2 cellular contexts compared by ENCODE assay signal in the genomic region with DNA sequence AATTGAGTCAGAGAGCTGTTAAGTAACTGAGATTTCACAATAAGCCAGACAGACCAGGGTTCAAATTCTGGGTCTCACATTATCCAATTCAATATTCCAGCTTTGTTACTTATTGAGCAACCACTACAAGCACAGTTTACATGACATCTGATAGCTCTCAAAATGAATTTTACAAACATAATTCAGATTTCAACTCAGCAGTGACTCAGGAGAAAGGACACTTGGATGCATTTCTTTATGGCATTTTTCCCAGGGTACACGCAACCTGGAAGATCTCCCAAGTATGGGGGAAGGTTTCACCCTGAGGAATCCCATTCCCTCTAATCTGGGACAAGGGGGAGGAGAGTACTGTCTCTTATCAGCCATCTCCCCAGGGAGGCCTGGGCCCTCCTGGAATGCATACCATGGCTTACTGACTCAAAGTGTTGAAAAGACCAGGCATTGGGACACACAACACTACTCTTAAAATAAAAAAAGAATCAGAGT.
TF ChIP-seq lines count a peak whose summit lies in the region.

No MANE protein-coding gene starts in this region.

TF ChIP-seq in A549, 52 proteins besides CTCF, POLR2A, EP300 and RAD21 (continued from another document):
- TF ChIP-seq, protein P1, sequence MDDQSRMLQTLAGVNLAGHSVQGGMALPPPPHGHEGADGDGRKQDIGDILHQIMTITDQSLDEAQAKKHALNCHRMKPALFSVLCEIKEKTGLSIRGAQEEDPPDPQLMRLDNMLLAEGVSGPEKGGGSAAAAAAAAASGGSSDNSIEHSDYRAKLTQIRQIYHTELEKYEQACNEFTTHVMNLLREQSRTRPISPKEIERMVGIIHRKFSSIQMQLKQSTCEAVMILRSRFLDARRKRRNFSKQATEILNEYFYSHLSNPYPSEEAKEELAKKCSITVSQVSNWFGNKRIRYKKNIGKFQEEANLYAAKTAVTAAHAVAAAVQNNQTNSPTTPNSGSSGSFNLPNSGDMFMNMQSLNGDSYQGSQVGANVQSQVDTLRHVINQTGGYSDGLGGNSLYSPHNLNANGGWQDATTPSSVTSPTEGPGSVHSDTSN (IDR thresholded peaks at IDR 0.05), result 0 out of 2 replicates have a peak, but pooled peaks have one; percentile 58
- no peak for TF ChIP-seq ZC3H11A (IDR thresholded peaks at IDR 0.05)
- no peak for TF ChIP-seq HOXB13 (CRISPR knock-in tag; IDR thresholded peaks at IDR 0.05; ENCODE audit: low read depth)
- TF ChIP-seq JUN (IDR thresholded peaks at IDR 0.05), result peak; percentile 97 to 99
- TF ChIP-seq HES2 (IDR thresholded peaks at IDR 0.05), result peak; percentile 97
- peak; percentile 100 for TF ChIP-seq GATA3 (IDR thresholded peaks at IDR 0.05; ENCODE audit: borderline replicate concordance)
- TF ChIP-seq MAFK (IDR thresholded peaks at IDR 0.05; ENCODE audit: partially characterized antibody), result peak; percentile 82
- TF ChIP-seq MAZ (IDR thresholded peaks at IDR 0.05; ENCODE audit: borderline replicate concordance, low read depth, low read length), result no peak
- no peak for TF ChIP-seq NR3C1 (IDR thresholded peaks at IDR 0.05)
- no peak for TF ChIP-seq PHF8 (IDR thresholded peaks at IDR 0.05; ENCODE audit: borderline replicate concordance, low read depth)
- TF ChIP-seq SMC3 (IDR thresholded peaks at IDR 0.05), result peak; percentile 72; the same call in 2 of the 3 replicates
- no peak for TF ChIP-seq NPAS2 (CRISPR knock-in tag; IDR thresholded peaks at IDR 0.05; ENCODE audit: borderline replicate concordance)
- TF ChIP-seq JUNB (IDR thresholded peaks at IDR 0.05), result peak; percentile 98
- TF ChIP-seq, protein P2, sequence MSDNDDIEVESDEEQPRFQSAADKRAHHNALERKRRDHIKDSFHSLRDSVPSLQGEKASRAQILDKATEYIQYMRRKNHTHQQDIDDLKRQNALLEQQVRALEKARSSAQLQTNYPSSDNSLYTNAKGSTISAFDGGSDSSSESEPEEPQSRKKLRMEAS (IDR thresholded peaks at IDR 0.05), result peak; percentile 82

TF ChIP-seq in liver, 16 proteins besides CTCF, POLR2A, EP300 and RAD21 (continued from another document):
- peak in 1 of 2 donors; percentile 69 for TF ChIP-seq RXRA (IDR thresholded peaks at IDR 0.05)
